8 cellular contexts compared by ENCODE assay signal in genomic region chr5:149834246-149834855, GRCh38.
DNase-seq lines count a peak whose midpoint lies in the region; ATAC-seq and TF ChIP-seq lines count a peak whose summit lies in the region.

No MANE protein-coding gene starts in this region.

- 14 to 28% methylated on average over 2 to 4 of the region's 5 CpGs for WGBS in esophagus squamous epithelium, 2 donors
- 42 to 46% methylated on average over 5 of the region's 5 CpGs for WGBS in upper lobe of left lung, 2 donors

- POLR2A ChIA-PET in activated CD8-positive, alpha-beta T cell treated with anti-CD3 and anti-CD28 coated beads, Interleukin-2, amount 10 ng/mL, durations not matched to agents 7 days and 5 days (lab: Charles Lee) = interaction anchor here (1.2 to 1.4 kb wide), 2 partner anchors 127 to 157 kb away, joined by 3 read pairs; partner anchors contain the start of gene SLC26A2

- peaks cover 12% of the 10 kb centered on the region for H3K36me3 Mint-ChIP-seq in Calu3 (ENCODE audit: insufficient read depth, unreplicated experiment)
- peaks cover 6% of the 10 kb centered on the region for H3K36me3 Mint-ChIP-seq in activated CD8-positive, alpha-beta T cell treated with anti-CD3 and anti-CD28 coated beads, Interleukin-2, amount 10 ng/mL, durations not matched to agents 7 days and 5 days (ENCODE audit: low read depth)
- H3K36me3 Mint-ChIP-seq in natural killer cell = no peaks in the 10 kb centered on the region

- H3K4me1 Mint-ChIP-seq in Calu3 (ENCODE audit: low read depth, unreplicated experiment) (no peaks in the 10 kb centered on the region), natural killer cell (no peaks in the 10 kb centered on the region)
- peaks cover 5% of the 10 kb centered on the region for H3K4me1 Mint-ChIP-seq in activated CD8-positive, alpha-beta T cell treated with anti-CD3 and anti-CD28 coated beads, Interleukin-2, amount 10 ng/mL, durations not matched to agents 7 days and 5 days (ENCODE audit: low read depth)

- no peak for TF ChIP-seq EP300 in upper lobe of left lung (IDR thresholded peaks at IDR 0.05)

- H3K9me3 ChIP-seq in esophagus squamous epithelium (no peaks in the 10 kb centered on the region), upper lobe of left lung (no peaks in the 10 kb centered on the region)

- H3K36me3 ChIP-seq in esophagus squamous epithelium (peaks cover 0 to 73% (median 10%) of the 10 kb centered on the region in 3 donors), upper lobe of left lung (peaks cover 0 to 7% (median 2%) of the 10 kb centered on the region in 4 donors)

- no peak overlapping the region for H3K27ac Mint-ChIP-seq in Calu3 (ENCODE audit: unreplicated experiment)
- H3K27ac Mint-ChIP-seq in activated CD8-positive, alpha-beta T cell treated with anti-CD3 and anti-CD28 coated beads, Interleukin-2, amount 10 ng/mL, durations not matched to agents 7 days and 5 days = no peak overlapping the region
- no peak overlapping the region for H3K27ac Mint-ChIP-seq in natural killer cell

- H3K4me1 ChIP-seq in esophagus squamous epithelium (peaks cover 0 to 20% (median 5%) of the 10 kb centered on the region in 3 donors), upper lobe of left lung (peaks cover 0 to 5% (median 2%) of the 10 kb centered on the region in 4 donors)

- CTCF ChIA-PET in Calu3 (lab: Charles Lee) = interaction anchor here (0.6 to 6.1 kb wide), 13 partner anchors 16 to 489 kb away, joined by 3 to 61 read pairs (median 5); partner anchors contain the start of genes GRPEL2, HMGXB3, SLC26A2 and TIGD6
- CTCF ChIA-PET in activated CD8-positive, alpha-beta T cell treated with anti-CD3 and anti-CD28 coated beads, Interleukin-2, amount 10 ng/mL, durations not matched to agents 7 days and 5 days (lab: Charles Lee) = interaction anchor here (0.6 to 13.0 kb wide), 46 partner anchors 9 to 517 kb away, joined by 3 to 163 read pairs (median 4); partner anchors contain the start of genes HMGXB3, PPARGC1B, SLC26A2 and TIGD6

- H3K27me3 Mint-ChIP-seq in Calu3 (ENCODE audit: unreplicated experiment) (no peaks in the 10 kb centered on the region), natural killer cell (ENCODE audit: low read depth in 2 of 2) (no peaks in the 10 kb centered on the region)
- H3K27me3 Mint-ChIP-seq in activated CD8-positive, alpha-beta T cell treated with anti-CD3 and anti-CD28 coated beads, Interleukin-2, amount 10 ng/mL, durations not matched to agents 7 days and 5 days (ENCODE audit: low read depth) = no peaks in the 10 kb centered on the region

- TF ChIP-seq CTCF in Calu3 (IDR thresholded peaks at IDR 0.05; ENCODE audit: unreplicated experiment) (peak; percentile 73), HFF-Myc (IDR thresholded peaks at IDR 0.05; ENCODE audit: low read depth, low read length, missing control alignments) (peak; percentile 80), esophagus squamous epithelium (IDR thresholded peaks at IDR 0.05) (peak; percentile 10 to 72 (median 62)), natural killer cell (IDR thresholded peaks at IDR 0.05) (peak; percentile 48), upper lobe of left lung (IDR thresholded peaks at IDR 0.05) (peak; percentile 56 to 78 (median 62))

- H3K4me3 ChIP-seq in HFF-Myc (replicated peaks; ENCODE audit: low read depth, low read length) (no peak overlapping the region), esophagus squamous epithelium (no peak overlapping the region), upper lobe of left lung (no peak overlapping the region)

- TF ChIP-seq POLR2A in esophagus squamous epithelium (IDR thresholded peaks at IDR 0.05) (no peak), upper lobe of left lung (IDR thresholded peaks at IDR 0.05) (no peak)

- H3K9me3 Mint-ChIP-seq in Calu3 (ENCODE audit: low read depth, unreplicated experiment) (no peaks in the 10 kb centered on the region), natural killer cell (no peaks in the 10 kb centered on the region)
- H3K9me3 Mint-ChIP-seq in activated CD8-positive, alpha-beta T cell treated with anti-CD3 and anti-CD28 coated beads, Interleukin-2, amount 10 ng/mL, durations not matched to agents 7 days and 5 days (ENCODE audit: insufficient read depth) = no peaks in the 10 kb centered on the region

- H3K27me3 ChIP-seq in esophagus squamous epithelium (no peaks in the 10 kb centered on the region), upper lobe of left lung (no peaks in the 10 kb centered on the region)

- intact Hi-C loops in Calu3 (cut with micrococcal nuclease; ENCODE audit: unreplicated experiment) (loop anchor here (1.0 to 10.0 kb wide), 3 partner anchors 128 to 380 kb away; no protein-coding TSS in a partner anchor), esophagus squamous epithelium (cut with DNase I) (loop anchor here (5.0 kb wide), 2 partner anchors 153 to 192 kb away; no protein-coding TSS in a partner anchor), natural killer cell (cut with micrococcal nuclease) (loop anchor here (1.0 kb wide), 2 partner anchors 156 to 384 kb away; no protein-coding TSS in a partner anchor)

- DNase-seq in Calu3 (peak; percentile 79), HFF-Myc (ENCODE audit: extremely low read depth, low read depth) (peak; percentile 75), NCI-H82 treated with DMSO at 0.1 percent for 48 hours (lab: John Stamatoyannopoulos, UW; ENCODE audit: unreplicated experiment) (peak; percentile 12), esophagus squamous epithelium (lab: John Stamatoyannopoulos, UW) (no peak), natural killer cell (peak; percentile 20), upper lobe of left lung (peak in 1 of 2 donors; percentile 38)
- peak; percentile 73 for DNase-seq in activated CD8-positive, alpha-beta T cell treated with anti-CD3 and anti-CD28 coated beads, Interleukin-2, amount 10 ng/mL, durations not matched to agents 7 days and 5 days

- H3K27ac ChIP-seq in esophagus squamous epithelium = no peak overlapping the region
- no peak overlapping the region for H3K27ac ChIP-seq in upper lobe of left lung

- ATAC-seq in activated CD8-positive, alpha-beta T cell treated with anti-CD3 and anti-CD28 coated beads, Interleukin-2, amount 10 ng/mL, durations not matched to agents 7 days and 5 days = peak; percentile 48
- ATAC-seq in natural killer cell (peak; percentile 40 to 67 (median 63)), upper lobe of left lung (ENCODE audit: low FRiP score in 2 of 2) (peak; percentile 59 to 60), GM21360 (IDR thresholded peaks at IDR 0.05; ENCODE audit: unreplicated experiment) (no peak)

- no TSS peak for BruUV-seq in Calu3 (replicated peaks; lab: Mats Ljungman, UMichigan)

- no peak overlapping the region for H3K4me3 Mint-ChIP-seq in Calu3 (ENCODE audit: low read depth, unreplicated experiment)
- no peak overlapping the region for H3K4me3 Mint-ChIP-seq in activated CD8-positive, alpha-beta T cell treated with anti-CD3 and anti-CD28 coated beads, Interleukin-2, amount 10 ng/mL, durations not matched to agents 7 days and 5 days
- H3K4me3 Mint-ChIP-seq in natural killer cell = no peak overlapping the region
